ENCODE assay signal across 15 cellular contexts in the genomic region with DNA sequence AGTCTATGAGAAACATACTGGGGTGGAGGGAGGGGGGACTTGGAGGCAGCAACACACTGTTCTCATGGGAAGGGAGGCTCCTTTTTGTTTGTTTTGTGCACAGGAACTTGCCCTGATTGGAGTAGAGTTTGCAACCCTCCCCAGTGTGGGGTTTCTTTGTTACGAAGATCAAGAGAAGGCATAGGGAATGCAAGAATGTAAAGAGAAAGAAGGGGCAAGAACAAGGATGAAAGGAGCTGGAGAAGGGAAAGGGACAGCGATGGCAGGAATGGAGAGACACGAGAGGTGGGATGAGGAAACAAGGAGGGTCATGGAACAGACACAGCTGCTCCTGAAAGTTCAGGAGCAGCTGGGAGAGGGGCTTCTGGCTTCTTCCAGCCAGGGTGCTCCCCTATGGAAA.
DNase-seq lines count a peak whose midpoint lies in the region; ATAC-seq and TF ChIP-seq lines count a peak whose summit lies in the region.
"Had no signal": no experiment of that assay in that cellular context is flagged by ENCODE, and none has a peak within 500 bp of the region (broad histone marks: within the 10 kb centered on the region; RNA-seq: fewer than 3 reads in every experiment).

No MANE protein-coding gene starts in this region.

- no peaks in the 10 kb centered on the region for H3K36me3 Mint-ChIP-seq in stimulated activated naive B cell treated with anti-CD40 and anti-IgM and Interleukin-4, amounts not matched to agents 10 μg/mL and 1 μg/mL and 100 μg/mL, for 72 hours
- H3K36me3 Mint-ChIP-seq in activated CD4-positive, alpha-beta T cell treated with anti-CD3 and anti-CD28 coated beads, Interleukin-2, amount 10 ng/mL, durations not matched to agents 24 days and 14 days (ENCODE audit: low read depth) = no peaks in the 10 kb centered on the region

- no peaks in the 10 kb centered on the region for H3K4me1 Mint-ChIP-seq in stimulated activated naive B cell treated with anti-CD40 and anti-IgM and Interleukin-4, amounts not matched to agents 10 μg/mL and 1 μg/mL and 100 μg/mL, for 72 hours
- no peaks in the 10 kb centered on the region for H3K4me1 Mint-ChIP-seq in activated CD4-positive, alpha-beta T cell treated with anti-CD3 and anti-CD28 coated beads, Interleukin-2, amount 10 ng/mL, durations not matched to agents 24 days and 14 days

- BruUV-seq in IMR-90 (replicated peaks; lab: Mats Ljungman, UMichigan) = no TSS peak

- TF ChIP-seq CTCF in IMR-90 (conservative IDR thresholded peaks at IDR 0.05; ENCODE audit: low read depth, low read length) (no peak), coronary artery (IDR thresholded peaks at IDR 0.05) (no peak)

- no peak overlapping the region for H2BK15ac ChIP-seq in IMR-90 (ENCODE audit: low read depth, low read length)
- H2BK15ac ChIP-seq in mesendoderm (replicated peaks; ENCODE audit: low read depth) = no peak overlapping the region

- no peak overlapping the region for H2BK5ac ChIP-seq in IMR-90 (ENCODE audit: low read depth, low read length, poor library complexity, severe bottlenecking)
- H2BK5ac ChIP-seq in mesendoderm (ENCODE audit: low read length) = no peak overlapping the region

- H3K9me1 ChIP-seq in IMR-90 (ENCODE audit: insufficient read depth, low read length) = peaks cover 2% of the 10 kb centered on the region; the same call in 1 of the 2 replicates

- no peak overlapping the region for H2BK20ac ChIP-seq in IMR-90 (ENCODE audit: low read depth, low read length)

- H4K5ac ChIP-seq in IMR-90 (ENCODE audit: low read depth, low read length) (no peak overlapping the region), mesendoderm (ENCODE audit: low read length) (no peak overlapping the region)

- no peak for TF ChIP-seq RAD21 in IMR-90 (IDR thresholded peaks at IDR 0.05; ENCODE audit: low read length)

- no peaks in the 10 kb centered on the region for H3K79me2 ChIP-seq in mesendoderm (ENCODE audit: control insufficient read depth, insufficient read depth, low read length)

- in situ Hi-C loops in IMR-90 (cut with MboI; ENCODE audit: low sequenced_read_pairs) = no loop called here

- dilution Hi-C loops in IMR-90 (cut with HindIII; ENCODE audit: low sequenced_read_pairs, unreplicated experiment) = no loop called here

- CTCF ChIA-PET in IMR-90 (lab: Yijun Ruan, JAX) = interaction anchor here (0.6 to 1.0 kb wide), 4 partner anchors 14 to 665 kb away, joined by 3 to 4 read pairs (median 3); no protein-coding TSS in a partner anchor

- H2AK5ac ChIP-seq in IMR-90 (ENCODE audit: low read depth, low read length) = no peak overlapping the region
- H2AK5ac ChIP-seq in mesendoderm (ENCODE audit: low read length) = no peak overlapping the region

- no peak overlapping the region for H2AK9ac ChIP-seq in IMR-90 (replicated peaks; ENCODE audit: low read depth, low read length, poor library complexity)

- no peaks in the 10 kb centered on the region for H3K36me3 ChIP-seq in ES-I3 (ENCODE audit: insufficient read depth, low read length)
- no peaks in the 10 kb centered on the region for H3K36me3 ChIP-seq in IMR-90 (ENCODE audit: control insufficient read depth, insufficient read depth, low read length)
- H3K36me3 ChIP-seq in mesendoderm (ENCODE audit: control insufficient read depth, insufficient read depth, low read length) = no peaks in the 10 kb centered on the region

- intact Hi-C loops in IMR-90 (cut with micrococcal nuclease) = no loop called here
- intact Hi-C loops in activated CD4-positive, alpha-beta T cell treated with anti-CD3 and anti-CD28 coated beads, Interleukin-2, amount 10 ng/mL, durations not matched to agents 24 days and 14 days (cut with micrococcal nuclease) = no loop called here

- H3K27ac ChIP-seq in IMR-90 (ENCODE audit: insufficient read depth, low read length) = no peak overlapping the region
- H3K27ac ChIP-seq in mesendoderm (ENCODE audit: low read depth, low read length) = no peak overlapping the region
- no peak overlapping the region for H3K27ac ChIP-seq in coronary artery

- H2AFZ ChIP-seq in IMR-90 (replicated peaks; ENCODE audit: low read length, poor library complexity) = peak overlapping the region; percentile 8

- no peaks in the 10 kb centered on the region for H3K27me3 Mint-ChIP-seq in stimulated activated naive B cell treated with anti-CD40 and anti-IgM and Interleukin-4, amounts not matched to agents 10 μg/mL and 1 μg/mL and 100 μg/mL, for 72 hours
- H3K27me3 Mint-ChIP-seq in activated CD4-positive, alpha-beta T cell treated with anti-CD3 and anti-CD28 coated beads, Interleukin-2, amount 10 ng/mL, durations not matched to agents 24 days and 14 days = no peaks in the 10 kb centered on the region

- H2BK120ac ChIP-seq in IMR-90 (ENCODE audit: low read depth, low read length) (no peak overlapping the region), mesendoderm (ENCODE audit: low read depth, low read length) (no peak overlapping the region)

- H3K9me3 Mint-ChIP-seq in stimulated activated naive B cell treated with anti-CD40 and anti-IgM and Interleukin-4, amounts not matched to agents 10 μg/mL and 1 μg/mL and 100 μg/mL, for 72 hours = peaks cover 3 to 8% of the 10 kb centered on the region in 2 donors
- H3K9me3 Mint-ChIP-seq in activated CD4-positive, alpha-beta T cell treated with anti-CD3 and anti-CD28 coated beads, Interleukin-2, amount 10 ng/mL, durations not matched to agents 24 days and 14 days = no peaks in the 10 kb centered on the region
- H3K9me3 Mint-ChIP-seq: HFFc6 had no signal

- no peak overlapping the region for H3K4me2 ChIP-seq in IMR-90 (ENCODE audit: low read depth, low read length)
- no peak overlapping the region for H3K4me2 ChIP-seq in mesendoderm (ENCODE audit: low read length)

- H3K4ac ChIP-seq in IMR-90 (ENCODE audit: low read depth, low read length) (no peak overlapping the region), mesendoderm (ENCODE audit: low read depth, low read length) (no peak overlapping the region)

- no peak overlapping the region for H3K18ac ChIP-seq in IMR-90 (ENCODE audit: low read depth, low read length)
- H3K18ac ChIP-seq in mesendoderm (ENCODE audit: low read length) = no peak overlapping the region

- ATAC-seq in IMR-90 (ENCODE audit: low read depth) (no peak), GM21619 (IDR thresholded peaks at IDR 0.05; ENCODE audit: unreplicated experiment) (no peak)
- no peak for ATAC-seq in stimulated activated naive B cell treated with anti-CD40 and anti-IgM and Interleukin-4, amounts not matched to agents 10 μg/mL and 1 μg/mL and 100 μg/mL, for 72 hours (replicated peaks)

- DNase-seq in IMR-90 (no peak), iPS DF 19.7 (ENCODE audit: low read depth, low spot score) (peak; percentile 91), mesendoderm (peak; percentile 71), coronary artery (ENCODE audit: low spot score) (no peak)
- DNase-seq in stimulated activated naive B cell treated with anti-CD40 and anti-IgM and Interleukin-4, amounts not matched to agents 10 μg/mL and 1 μg/mL and 100 μg/mL, for 72 hours = no peak
- no peak for DNase-seq in activated CD4-positive, alpha-beta T cell treated with anti-CD3 and anti-CD28 coated beads, Interleukin-2, amount 10 ng/mL, durations not matched to agents 24 days and 14 days
- DNase-seq: C1 segment of cervical spinal cord, HFFc6, NCI-H1930, NCI-H2171, NCI-H446 treated with DMSO at 0.1 percent for 48 hours, NCI-H774, SHP77 had no signal

- H3K4me3 Mint-ChIP-seq in stimulated activated naive B cell treated with anti-CD40 and anti-IgM and Interleukin-4, amounts not matched to agents 10 μg/mL and 1 μg/mL and 100 μg/mL, for 72 hours = no peak overlapping the region
- H3K4me3 Mint-ChIP-seq in activated CD4-positive, alpha-beta T cell treated with anti-CD3 and anti-CD28 coated beads, Interleukin-2, amount 10 ng/mL, durations not matched to agents 24 days and 14 days = no peak overlapping the region
- H3K4me3 Mint-ChIP-seq: HFFc6 had no signal

- H3K4me3 ChIP-seq in IMR-90 (ENCODE audit: insufficient read depth, low read depth, low read length) (no peak overlapping the region), mesendoderm (ENCODE audit: low read length) (no peak overlapping the region), coronary artery (no peak overlapping the region)

- POLR2A ChIA-PET in IMR-90 (lab: Charles Lee; ENCODE audit: unreplicated experiment) = no interaction called here

- 73% methylated on average over 3 of the region's 3 CpGs; no CpG with 5 or more reads in 1 of the 2 experiments for WGBS in IMR-90 (ENCODE audit: extremely low coverage in 2 of 2, insufficient read length in 1 of 2), 2 experiments
- no CpG with 5 or more reads among the region's 3 CpGs for WGBS in mesendoderm (ENCODE audit: extremely low coverage, insufficient coverage, low lambda C conversion rate)

- H4K8ac ChIP-seq in IMR-90 (ENCODE audit: low read depth in 2 of 2, low read length in 2 of 2) (0 out of 4 replicates have a peak overlapping the region, but pooled peaks of 1 of the 2 experiments have one; percentile 12), mesendoderm (ENCODE audit: low read depth, low read length) (peak overlapping the region; percentile 76)

- H3K27me3 ChIP-seq in IMR-90 (ENCODE audit: control insufficient read depth, insufficient read depth, low read length) = no peaks in the 10 kb centered on the region
- H3K27me3 ChIP-seq in mesendoderm (ENCODE audit: insufficient read depth, low read length, poor library complexity) = no peaks in the 10 kb centered on the region

- H3K14ac ChIP-seq in IMR-90 (replicated peaks; ENCODE audit: low read depth, low read length) = no peak overlapping the region; the same call in 1 of the 2 replicates

- H3K9ac ChIP-seq in ES-I3 (ENCODE audit: low read depth, low read length) = peak overlapping the region; percentile 52
- H3K9ac ChIP-seq in IMR-90 (ENCODE audit: low read depth, low read length) = no peak overlapping the region
- no peak overlapping the region for H3K9ac ChIP-seq in mesendoderm (ENCODE audit: low read length)

- no peak overlapping the region for H4K91ac ChIP-seq in IMR-90 (ENCODE audit: insufficient read depth, low read depth, low read length)

- H3K27ac Mint-ChIP-seq in stimulated activated naive B cell treated with anti-CD40 and anti-IgM and Interleukin-4, amounts not matched to agents 10 μg/mL and 1 μg/mL and 100 μg/mL, for 72 hours = no peak overlapping the region
- H3K27ac Mint-ChIP-seq in activated CD4-positive, alpha-beta T cell treated with anti-CD3 and anti-CD28 coated beads, Interleukin-2, amount 10 ng/mL, durations not matched to agents 24 days and 14 days = no peak overlapping the region
- H3K27ac Mint-ChIP-seq: HFFc6 had no signal

- H3K79me1 ChIP-seq in IMR-90 (ENCODE audit: low read depth in 1 of 2, low read length in 2 of 2) (peaks cover 3 to 4% of the 10 kb centered on the region in 2 experiments; a peak in 1 of 4 replicates), mesendoderm (ENCODE audit: low read length) (no peaks in the 10 kb centered on the region)

- no peak overlapping the region for H3K56ac ChIP-seq in IMR-90 (ENCODE audit: extremely low read depth, insufficient read depth, low read length)
- H3K56ac ChIP-seq in mesendoderm (ENCODE audit: low read length) = peak overlapping the region; percentile 34

- H4K20me1 ChIP-seq in IMR-90 (ENCODE audit: insufficient read depth, low read length) = no peaks in the 10 kb centered on the region

- no peaks in the 10 kb centered on the region for H3K9me3 ChIP-seq in ES-I3 (ENCODE audit: control insufficient read depth, insufficient read depth, low read length)
- H3K9me3 ChIP-seq in IMR-90 (ENCODE audit: control insufficient read depth, insufficient read depth, low read length) = peaks cover 2% of the 10 kb centered on the region; the same call in 1 of the 2 replicates

- H3K4me1 ChIP-seq in ES-I3 (ENCODE audit: insufficient read depth, low read length) (peaks cover 71% of the 10 kb centered on the region), IMR-90 (ENCODE audit: control insufficient read depth, insufficient read depth, low read length) (peaks cover 4% of the 10 kb centered on the region), mesendoderm (ENCODE audit: control insufficient read depth, low read depth, low read length) (no peaks in the 10 kb centered on the region)

- no peak overlapping the region for H3K23ac ChIP-seq in IMR-90 (ENCODE audit: low read depth, low read length)
- H3K23ac ChIP-seq in mesendoderm (ENCODE audit: low read length) = no peak overlapping the region

- no peak for TF ChIP-seq POLR2A in IMR-90 (IDR thresholded peaks at IDR 0.05; ENCODE audit: low read depth, low read length)

Comparison
In these comparisons a context has a peak if more than half of its experiments do, and no peak if none do; other contexts are left out.
1. DNase-seq: peak in iPS DF 19.7 (single experiment) and mesendoderm (single experiment); none in IMR-90 (single experiment), stimulated activated naive B cell treated with anti-CD40 and anti-IgM and Interleukin-4, amounts not matched to agents 10 μg/mL and 1 μg/mL and 100 μg/mL, for 72 hours (single experiment), activated CD4-positive, alpha-beta T cell treated with anti-CD3 and anti-CD28 coated beads, Interleukin-2, amount 10 ng/mL, durations not matched to agents 24 days and 14 days (single experiment) and coronary artery (single experiment).